ENCODE assay signal across 8 cellular contexts in the genomic region with DNA sequence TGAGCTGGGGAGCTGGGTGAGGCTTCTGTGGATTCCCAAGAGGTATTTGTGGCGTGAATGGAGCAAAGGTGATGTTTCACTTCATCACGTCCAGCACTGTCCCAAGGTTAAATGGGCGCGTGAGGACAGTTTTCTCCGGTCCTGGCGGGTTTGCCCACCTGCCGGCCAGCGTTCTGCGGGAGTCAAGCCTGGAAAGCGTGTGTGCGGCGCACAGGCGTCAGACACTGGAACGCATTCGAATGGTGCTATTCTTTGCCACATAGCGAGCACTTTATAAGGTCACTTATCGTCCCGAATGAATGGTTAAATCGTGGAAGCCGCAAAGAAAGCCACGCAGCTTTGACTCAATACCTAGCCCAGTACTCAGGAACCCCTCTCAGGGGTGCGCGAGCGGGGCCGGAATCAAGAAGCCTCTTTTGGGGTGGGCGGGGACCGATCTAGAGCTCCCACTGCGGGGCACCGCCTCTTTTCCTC. TPM values are rescaled to one million over a fixed set of nuclear protein-coding genes. Genes with fewer than 3 reads are reported as not detected.
DNase-seq lines count a peak whose midpoint lies in the region; ATAC-seq, FAIRE-seq and TF ChIP-seq lines count a peak whose summit lies in the region.

No MANE protein-coding gene starts in this region.

- peak; percentile 9 for ATAC-seq in GM21576 (IDR thresholded peaks at IDR 0.05; ENCODE audit: unreplicated experiment)

- no peak for FAIRE-seq in small intestine (lab: Jason Lieb, UNC)

- H3K36me3 ChIP-seq in SJSA1 (peaks cover 38% of the 10 kb centered on the region), cardiac muscle cell (peaks cover 16% of the 10 kb centered on the region), small intestine (ENCODE audit: control insufficient read depth in 2 of 2, insufficient read depth in 2 of 2, low read length in 2 of 2) (peaks cover 0 to 2% of the 10 kb centered on the region in 2 donors)

- H3K27me3 ChIP-seq in SJSA1 (replicated peaks) (peaks cover 3% of the 10 kb centered on the region; the same call in 1 of the 2 replicates), cardiac muscle cell (no peaks in the 10 kb centered on the region), small intestine (ENCODE audit: control insufficient read depth in 2 of 2, insufficient read depth in 2 of 2, low read length in 2 of 2) (no peaks in the 10 kb centered on the region)

- H3K27ac ChIP-seq in SJSA1 (no peak overlapping the region), cardiac muscle cell (no peak overlapping the region), small intestine (ENCODE audit: low read depth in 1 of 2, low read length in 1 of 2) (no peak overlapping the region)

- H3K4me1 ChIP-seq in SJSA1 (replicated peaks) (peaks cover 10% of the 10 kb centered on the region), cardiac muscle cell (ENCODE audit: low read depth) (peaks cover 14% of the 10 kb centered on the region), small intestine (ENCODE audit: control insufficient read depth in 2 of 2, insufficient read depth in 1 of 2, low read depth in 1 of 2, low read length in 1 of 2) (peaks cover 2 to 6% of the 10 kb centered on the region in 2 donors)

- WGBS in small intestine, 3 donors: 0 to 8% (median 6%) methylated on average over 29 of the region's 29 CpGs

- no peak for TF ChIP-seq CTCF in cardiac muscle cell (IDR thresholded peaks at IDR 0.05; ENCODE audit: low read depth, low read length)

- H3K9me3 ChIP-seq in SJSA1 (replicated peaks) (no peaks in the 10 kb centered on the region), cardiac muscle cell (ENCODE audit: low read depth) (no peaks in the 10 kb centered on the region), small intestine (ENCODE audit: control insufficient read depth, low read depth) (no peaks in the 10 kb centered on the region)

- DNase-seq in SJSA1 (ENCODE audit: low read depth in 1 of 2, low spot score in 2 of 2) (no peak), cardiac muscle cell (ENCODE audit: low read depth in 1 of 2, low spot score in 1 of 2) (no peak), small intestine (peak; percentile 38), cerebellar nuclear complex (lab: John Stamatoyannopoulos, UW) (no peak), globus pallidus (ENCODE audit: low spot score) (no peak), NCI-H2081 treated with DMSO at 0.1 percent for 48 hours (lab: John Stamatoyannopoulos, UW) (no peak), ureter (ENCODE audit: low spot score) (no peak)

- H3K4me3 ChIP-seq in SJSA1: peak overlapping the region; percentile 88
- H3K4me3 ChIP-seq in cardiac muscle cell: peak overlapping the region; percentile 96
- H3K4me3 ChIP-seq in small intestine (ENCODE audit: low read depth in 1 of 2, low read length in 2 of 2): peak overlapping the region; percentile 85 to 99

RNA-seq across cellular contexts. Expression of a gene that starts 0.4 kb away (rescaled TPM):
- total RNA-seq in SJSA1 (2014; rRNA removed; shearing (Covaris generic)): 100 and 115 TPM in 2 replicates
- total RNA-seq in cardiac muscle cell (28.7 and 42.8 TPM in 2 replicates), ureter (80.9 TPM)
- polyA plus RNA-seq in cardiac muscle cell (143 and 145 TPM in 2 replicates), small intestine (10 to 100 TPM; 39.4 to 46.0 (median 42.0) TPM)

RNA-seq across cellular contexts. Expression of a gene that starts 42.9 kb away (rescaled TPM):
- 2.5 and 2.9 TPM in 2 replicates for total RNA-seq in SJSA1 (2014; rRNA removed; shearing (Covaris generic))
- total RNA-seq in cardiac muscle cell: 1.7 and 3.5 TPM in 2 replicates
- polyA plus RNA-seq in cardiac muscle cell: 1.2 and 2.5 TPM in 2 replicates
- polyA plus RNA-seq in small intestine: 1 to 10 TPM in 1 of 3 donors, under 1 TPM in 2; 0.54 to 1.6 (median 0.67) TPM
- 0.83 TPM for total RNA-seq in ureter
